In the genomic region with DNA sequence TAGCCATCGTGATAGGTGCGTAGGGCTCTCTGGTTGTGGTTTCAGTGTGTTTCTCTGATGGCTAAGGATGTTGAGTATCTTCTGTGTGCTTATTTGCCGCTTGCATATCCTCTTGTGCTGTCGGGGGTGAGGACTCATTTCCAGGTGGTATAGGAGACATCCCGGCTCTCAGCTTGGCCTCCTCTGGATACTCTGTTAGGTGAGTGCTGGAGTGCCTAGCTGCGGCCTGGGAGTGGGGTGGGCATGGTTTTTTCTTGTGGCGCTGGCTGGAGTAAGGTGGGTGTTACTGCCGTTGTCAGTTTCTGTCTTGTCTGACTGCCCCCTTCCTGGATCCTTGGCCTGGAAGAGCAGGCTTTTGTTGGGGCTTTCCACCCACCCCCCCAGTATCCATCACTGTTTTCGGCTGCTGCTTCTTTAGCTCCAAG, we compare ENCODE assay signal across 14 cellular contexts.
DNase-seq lines count a peak whose midpoint lies in the region; ATAC-seq and TF ChIP-seq lines count a peak whose summit lies in the region.
"Had no signal": no experiment of that assay in that cellular context is flagged by ENCODE, and none has a peak within 500 bp of the region (broad histone marks: within the 10 kb centered on the region; RNA-seq: fewer than 3 reads in every experiment).

No MANE protein-coding gene starts in this region.

- H3K9me3 Mint-ChIP-seq in CD4-positive, CD25-positive, alpha-beta regulatory T cell, result peaks cover 0 to 3% (median 0%) of the 10 kb centered on the region in 7 donors
- peaks cover 4% of the 10 kb centered on the region for H3K9me3 Mint-ChIP-seq in osteocyte (ENCODE audit: unreplicated experiment)

- H3K9me3 ChIP-seq in CD4-positive, CD25-positive, alpha-beta regulatory T cell (ENCODE audit: control insufficient read depth in 2 of 2, low read length in 2 of 2), result no peaks in the 10 kb centered on the region
- H3K9me3 ChIP-seq in PC-9 (ENCODE audit: insufficient read depth, low read depth), result peaks cover 18% of the 10 kb centered on the region
- H3K9me3 ChIP-seq in colonic mucosa, result no peaks in the 10 kb centered on the region

- peaks cover 40% of the 10 kb centered on the region for H3F3A ChIP-seq in PC-9 (ENCODE audit: insufficient read depth, low read depth)

- H3K4me3 ChIP-seq in CD4-positive, CD25-positive, alpha-beta regulatory T cell (ENCODE audit: low read depth, low read length), result peak overlapping the region; percentile 1
- no peak overlapping the region for H3K4me3 ChIP-seq in PC-9
- H3K4me3 ChIP-seq in colonic mucosa, result no peak overlapping the region
- H3K4me3 ChIP-seq: SJSA1 had no signal

- peaks cover 42% of the 10 kb centered on the region for H3K36me3 Mint-ChIP-seq in CD4-positive, CD25-positive, alpha-beta regulatory T cell
- peaks cover 12% of the 10 kb centered on the region for H3K36me3 Mint-ChIP-seq in osteocyte (ENCODE audit: unreplicated experiment)

- H3K4me1 ChIP-seq in CD4-positive, CD25-positive, alpha-beta regulatory T cell (ENCODE audit: control insufficient read depth, insufficient read depth, low read length, poor library complexity, severe bottlenecking), result peaks cover 59% of the 10 kb centered on the region
- H3K4me1 ChIP-seq in PC-9 (replicated peaks; ENCODE audit: insufficient read depth) (peaks cover 52% of the 10 kb centered on the region), colonic mucosa (peaks cover 24% of the 10 kb centered on the region)

- POLR2A ChIA-PET in PC-9 (lab: Charles Lee; ENCODE audit: unreplicated experiment), result no interaction called here

- intact Hi-C loops in PC-9 (cut with micrococcal nuclease; ENCODE audit: unreplicated experiment), result loop anchor here (2.0 kb wide), 1 partner anchor 63 kb away; no protein-coding TSS in a partner anchor
- intact Hi-C loops in colonic mucosa (cut with DNase I), result no loop called here

- peak overlapping the region; percentile 80 for H3K27ac ChIP-seq in CD4-positive, CD25-positive, alpha-beta regulatory T cell (ENCODE audit: insufficient read depth, low read length, poor library complexity, severe bottlenecking)
- H3K27ac ChIP-seq in PC-9 (peak overlapping the region; percentile 75), colonic mucosa (peak overlapping the region; percentile 84)
- H3K27ac ChIP-seq: SJSA1, WERI-Rb-1 had no signal

- no TSS peak for BruUV-seq in PC-9 (replicated peaks; lab: Mats Ljungman, UMichigan)

- 0 out of 2 replicates have a peak overlapping the region, but pooled peaks have one; percentile 66 for H3K4me2 ChIP-seq in PC-9

- peak overlapping the region in 3 of 4 donors; percentile 57 to 82 (median 62) for H3K4me3 Mint-ChIP-seq in CD4-positive, CD25-positive, alpha-beta regulatory T cell
- H3K4me3 Mint-ChIP-seq in osteocyte (ENCODE audit: unreplicated experiment), result no peak overlapping the region

- DNase-seq in CD4-positive, CD25-positive, alpha-beta regulatory T cell, result peak in 1 of 3 donors; percentile 27
- DNase-seq in PC-9, result no peak
- DNase-seq in colonic mucosa, result no peak
- DNase-seq in osteocyte (ENCODE audit: extremely low spot score, unreplicated experiment), result peak; percentile 63
- DNase-seq in hepatic stellate cell (ENCODE audit: low spot score), result no peak
- no peak for DNase-seq in NCI-H510A treated with DMSO at 0.1 percent for 48 hours (lab: John Stamatoyannopoulos, UW)
- DNase-seq in NCI-H2171 (lab: John Stamatoyannopoulos, UW), result no peak
- DNase-seq in GM10266 (ENCODE audit: extremely low spot score), result no peak
- DNase-seq: C1 segment of cervical spinal cord; effector CD8-positive, alpha-beta T cell; Karpas-422; NCI-H187; WERI-Rb-1 had no signal

- H3K27me3 ChIP-seq in CD4-positive, CD25-positive, alpha-beta regulatory T cell (ENCODE audit: control insufficient read depth, insufficient read depth, low read length), result no peaks in the 10 kb centered on the region
- H3K27me3 ChIP-seq in PC-9 (ENCODE audit: insufficient read depth, low read depth), result no peaks in the 10 kb centered on the region
- no peaks in the 10 kb centered on the region for H3K27me3 ChIP-seq in colonic mucosa
- H3K27me3 ChIP-seq: SJSA1 had no signal

- H3K9ac ChIP-seq in colonic mucosa (ENCODE audit: low read depth in 2 of 2, low read length in 2 of 2), result peak overlapping the region in 1 of 2 donors; percentile 80

- peaks cover 3% of the 10 kb centered on the region for H3K36me3 ChIP-seq in CD4-positive, CD25-positive, alpha-beta regulatory T cell (ENCODE audit: control insufficient read depth, insufficient read depth, low read length)
- H3K36me3 ChIP-seq in PC-9 (ENCODE audit: low read depth) (peaks cover 16% of the 10 kb centered on the region), colonic mucosa (no peaks in the 10 kb centered on the region)
- H3K36me3 ChIP-seq: WERI-Rb-1 had no signal

- H3K4me1 Mint-ChIP-seq in CD4-positive, CD25-positive, alpha-beta regulatory T cell, result peaks cover 30 to 95% (median 70%) of the 10 kb centered on the region in 4 donors
- peaks cover 69% of the 10 kb centered on the region for H3K4me1 Mint-ChIP-seq in osteocyte (ENCODE audit: unreplicated experiment)

- ATAC-seq in CD4-positive, CD25-positive, alpha-beta regulatory T cell (ENCODE audit: low read depth in 2 of 2), result no peak

- peaks cover 87% of the 10 kb centered on the region for H3K79me2 ChIP-seq in PC-9 (ENCODE audit: low read depth)

- no peaks in the 10 kb centered on the region for H3K9me2 ChIP-seq in PC-9 (ENCODE audit: insufficient read depth)

- TF ChIP-seq CTCF in PC-9 (conservative IDR thresholded peaks at IDR 0.05) (no peak), colonic mucosa (IDR thresholded peaks at IDR 0.05) (no peak), osteocyte (IDR thresholded peaks at IDR 0.05) (no peak), GM10266 (IDR thresholded peaks at IDR 0.05; ENCODE audit: control insufficient read depth, insufficient read depth, low read depth, missing control alignments) (no peak)

- H3K27me3 Mint-ChIP-seq in CD4-positive, CD25-positive, alpha-beta regulatory T cell, result peaks cover 4% of the 10 kb centered on the region
- H3K27me3 Mint-ChIP-seq in osteocyte (ENCODE audit: unreplicated experiment), result no peaks in the 10 kb centered on the region

- H4K20me1 ChIP-seq in PC-9 (ENCODE audit: insufficient read depth), result no peaks in the 10 kb centered on the region

- no peak overlapping the region for H2AFZ ChIP-seq in PC-9

- CTCF ChIA-PET in PC-9 (lab: Charles Lee), result no interaction called here

- H3K27ac Mint-ChIP-seq in CD4-positive, CD25-positive, alpha-beta regulatory T cell, result peak overlapping the region; percentile 97 to 99 (median 98)
- H3K27ac Mint-ChIP-seq in osteocyte (ENCODE audit: unreplicated experiment), result peak overlapping the region; percentile 38
